16 cellular contexts compared by ENCODE assay signal in genomic region chr1:40899230-40899870, GRCh38. TPM values are rescaled to one million over a fixed set of nuclear protein-coding genes. Genes with fewer than 3 reads are reported as not detected.
A peak's percentile ranks its signal among the peaks of the same experiment; 100 is the strongest.
DNase-seq lines count a peak whose midpoint lies in the region; TF ChIP-seq lines count a peak whose summit lies in the region.
"Had no signal": no experiment of that assay in that cellular context is flagged by ENCODE, and none has a peak within 500 bp of the region (broad histone marks: within the 10 kb centered on the region; RNA-seq: fewer than 3 reads in every experiment).

No MANE protein-coding gene starts in this region.

- no peak for DNase-seq in CD14-positive monocyte (ENCODE audit: low spot score)
- DNase-seq in SJSA1 (ENCODE audit: low read depth in 1 of 2, low spot score in 2 of 2), result no peak
- peak; percentile 76 for DNase-seq in iPS-NIHi11 (ENCODE audit: low spot score)
- DNase-seq in trophoblast cell, result peak; percentile 33 to 42
- DNase-seq in activated CD8-positive, alpha-beta memory T cell treated with anti-CD3 and anti-CD28 coated beads, Interleukin-2, amount 50 U/mL, for 48 hours, result no peak
- no peak for DNase-seq in HuH-7.5 (ENCODE audit: low spot score)
- DNase-seq in cerebellum (ENCODE audit: low spot score), result no peak
- DNase-seq in NCI-H524 treated with DMSO at 0.1 percent for 48 hours (lab: John Stamatoyannopoulos, UW), result no peak
- DNase-seq: activated CD8-positive, alpha-beta memory T cell treated with anti-CD3 and anti-CD28 coated beads, Interleukin-2, amount 50 U/mL, for 4 hours; activated naive CD4-positive, alpha-beta T cell treated with Interleukin-2 at 50 U/mL for 16 hours; dorsolateral prefrontal cortex; NCI-H2081; NCI-H774; T-helper 17 cell had no signal

- peak overlapping the region; percentile 5 for H3K4ac ChIP-seq in trophoblast cell (ENCODE audit: low read depth, low read length)

- H4K8ac ChIP-seq in trophoblast cell (ENCODE audit: low read depth, low read length), result peak overlapping the region; percentile 72

- H3K9ac ChIP-seq in trophoblast cell (ENCODE audit: low read length), result no peak overlapping the region

- no peaks in the 10 kb centered on the region for H3K36me3 ChIP-seq in SJSA1
- H3K36me3 ChIP-seq in trophoblast cell (ENCODE audit: control insufficient read depth in 1 of 2, insufficient read depth in 2 of 2, low read length in 2 of 2), result no peaks in the 10 kb centered on the region
- H3K36me3 ChIP-seq: MG63 had no signal

- H3K27ac ChIP-seq in SJSA1 (peak overlapping the region; percentile 47), trophoblast cell (ENCODE audit: low read depth, low read length) (peak overlapping the region; percentile 81)
- H3K27ac ChIP-seq: dorsolateral prefrontal cortex had no signal

- H2BK120ac ChIP-seq in trophoblast cell (ENCODE audit: insufficient read depth, low read length, poor library complexity), result peak overlapping the region; percentile 91

- no peak overlapping the region for H2AFZ ChIP-seq in trophoblast cell (ENCODE audit: insufficient read depth, low read length, poor library complexity)

- peak overlapping the region in 4 of 7 donors; percentile 12 to 84 (median 44) for H3K27ac Mint-ChIP-seq in CD14-positive monocyte
- H3K27ac Mint-ChIP-seq: T-helper 17 cell had no signal

- no CpG with 5 or more reads among the region's 2 CpGs for WGBS in trophoblast cell (ENCODE audit: extremely low coverage, insufficient coverage, insufficient read length)

- peaks cover 30% of the 10 kb centered on the region for H3K79me1 ChIP-seq in trophoblast cell (ENCODE audit: low read length)

- H2BK5ac ChIP-seq in trophoblast cell (ENCODE audit: low read depth, low read length, poor library complexity), result peak overlapping the region; percentile 82

- peak overlapping the region; percentile 74 for H3K14ac ChIP-seq in trophoblast cell (ENCODE audit: low read length)

- peaks cover 33% of the 10 kb centered on the region for H3K4me1 Mint-ChIP-seq in CD14-positive monocyte
- H3K4me1 Mint-ChIP-seq: T-helper 17 cell had no signal

- H4K12ac ChIP-seq in trophoblast cell (ENCODE audit: low read depth, low read length), result peak overlapping the region; percentile 19

- H3K9me3 Mint-ChIP-seq in CD14-positive monocyte, result peaks cover 10 to 14% (median 11%) of the 10 kb centered on the region in 7 donors

- no peak for TF ChIP-seq CTCF in CD14-positive monocyte (IDR thresholded peaks at IDR 0.05)

- H3K4me1 ChIP-seq in SJSA1 (replicated peaks), result peaks cover 36% of the 10 kb centered on the region
- H3K4me1 ChIP-seq in trophoblast cell (ENCODE audit: control insufficient read depth in 1 of 2, insufficient read depth in 2 of 2, low read length in 2 of 2), result peaks cover 32 to 33% of the 10 kb centered on the region in 2 experiments

- H2AK5ac ChIP-seq in trophoblast cell (ENCODE audit: low read length), result peak overlapping the region; percentile 65

- peaks cover 7% of the 10 kb centered on the region for H3K79me2 ChIP-seq in trophoblast cell (ENCODE audit: control insufficient read depth, insufficient read depth, low read length, poor library complexity)

- H3K18ac ChIP-seq in trophoblast cell (ENCODE audit: low read length), result peak overlapping the region; percentile 91

- H3K27me3 Mint-ChIP-seq in CD14-positive monocyte (ENCODE audit: low read depth in 3 of 3), result peaks cover 0 to 3% (median 0%) of the 10 kb centered on the region in 3 donors
- H3K27me3 Mint-ChIP-seq: T-helper 17 cell had no signal

- H3K4me3 Mint-ChIP-seq in CD14-positive monocyte, result no peak overlapping the region
- H3K4me3 Mint-ChIP-seq: T-helper 17 cell had no signal

- peak overlapping the region; percentile 94 for H2BK12ac ChIP-seq in trophoblast cell (ENCODE audit: low read length)

- H3K4me3 ChIP-seq in SJSA1 (no peak overlapping the region), trophoblast cell (ENCODE audit: low read depth, low read length) (no peak overlapping the region)
- H3K4me3 ChIP-seq: dorsolateral prefrontal cortex, GM12878, MG63 had no signal

- H3K9me3 ChIP-seq in SJSA1 (replicated peaks) (peaks cover 3% of the 10 kb centered on the region; the same call in 1 of the 2 replicates), trophoblast cell (ENCODE audit: insufficient read depth, low read depth, low read length) (no peaks in the 10 kb centered on the region)

- no peaks in the 10 kb centered on the region for H3K27me3 ChIP-seq in SJSA1 (replicated peaks)
- H3K27me3 ChIP-seq in trophoblast cell (ENCODE audit: insufficient read depth, low read length), result no peaks in the 10 kb centered on the region
- H3K27me3 ChIP-seq: dorsolateral prefrontal cortex, MG63 had no signal

- no peak overlapping the region for H3K23ac ChIP-seq in trophoblast cell (ENCODE audit: low read length)

- intact Hi-C loops in CD14-positive monocyte (cut with micrococcal nuclease), result no loop called here

- peak overlapping the region; percentile 93 for H4K91ac ChIP-seq in trophoblast cell (ENCODE audit: low read depth, low read length)

- peaks cover 0 to 2% of the 10 kb centered on the region in 2 donors for H3K36me3 Mint-ChIP-seq in CD14-positive monocyte

- H3K4me2 ChIP-seq in trophoblast cell (ENCODE audit: low read length), result peak overlapping the region; percentile 18

RNA-seq across cellular contexts. Expression of gene CITED4, which starts 37.2 kb away (rescaled TPM):
- 10 to 100 TPM in 1 of 2 donors, 1 to 10 TPM in 1; 2.4 to 18.8 TPM for polyA plus RNA-seq in CD14-positive monocyte
- 1.2 and 4.8 TPM in 2 replicates for total RNA-seq in SJSA1 (2014; rRNA removed; shearing (Covaris generic))
- polyA plus RNA-seq in trophoblast cell (2013), result 2.7 and 3.4 TPM in 2 replicates
- 2.0 TPM for total RNA-seq in cerebellum

Comparison
In these comparisons a context has a peak if more than half of its experiments do, and no peak if none do; other contexts are left out.
1. DNase-seq: peak in iPS-NIHi11 (single experiment) and trophoblast cell (2 of 2); none in CD14-positive monocyte (single experiment), SJSA1 (0 of 2), activated CD8-positive, alpha-beta memory T cell treated with anti-CD3 and anti-CD28 coated beads, Interleukin-2, amount 50 U/mL, for 48 hours (single experiment), HuH-7.5 (single experiment), cerebellum (single experiment) and NCI-H524 treated with DMSO at 0.1 percent for 48 hours (single experiment).